In the genomic region with DNA sequence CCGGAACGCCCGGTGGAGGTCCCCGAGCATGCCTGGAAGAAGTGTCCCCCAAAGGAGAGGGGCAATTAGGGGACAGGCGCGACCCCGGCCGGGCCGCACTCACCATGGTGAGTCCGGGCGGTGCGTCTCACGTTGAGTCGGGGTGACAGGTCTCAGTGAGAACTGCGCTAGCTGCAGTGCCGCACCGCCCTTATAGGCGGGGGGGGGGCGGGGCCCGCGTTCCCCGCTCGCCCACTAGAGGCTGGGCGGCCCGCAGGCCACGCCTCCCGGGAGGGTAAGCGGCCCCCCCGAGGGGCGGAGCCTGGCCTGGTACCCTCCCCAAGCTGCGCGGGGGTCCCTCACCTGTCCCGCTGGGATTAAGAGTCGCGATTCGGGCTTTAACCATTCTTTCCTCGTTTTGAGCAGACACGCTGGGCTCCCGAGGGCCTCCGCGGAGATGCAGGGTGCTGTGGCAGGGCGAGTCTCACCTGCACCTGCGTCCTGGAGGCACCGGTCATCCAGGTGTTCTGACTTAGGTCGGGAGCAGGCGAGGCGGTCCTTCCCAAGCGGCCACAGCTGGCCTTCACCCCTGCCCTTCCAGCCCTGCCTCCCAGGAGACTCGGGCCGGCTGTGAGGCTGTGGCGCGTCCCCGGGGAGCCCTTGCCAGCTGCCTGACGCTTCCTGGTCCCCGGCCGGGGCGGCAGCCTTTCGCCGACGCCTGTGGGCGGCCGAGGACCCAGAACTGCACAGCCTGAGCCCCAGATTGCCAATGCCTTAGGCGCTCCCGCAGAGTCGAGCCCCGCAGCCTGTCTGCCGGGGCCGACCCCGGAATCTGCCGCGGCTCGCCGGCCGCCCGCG, we compare ENCODE assay signal across 8 cellular contexts. TPM values are rescaled to one million over a fixed set of nuclear protein-coding genes. Genes with fewer than 3 reads are reported as not detected.
DNase-seq lines count a peak whose midpoint lies in the region; TF ChIP-seq lines count a peak whose summit lies in the region.

A gene (minus strand): TSS at position 166 of the 837 bp plus-strand sequence. CDS start 60 bp downstream, at position 106.

- H3K9me3 Mint-ChIP-seq in Caco-2 (ENCODE audit: unreplicated experiment), result no peaks in the 10 kb centered on the region
- H3K9me3 Mint-ChIP-seq in activated T-cell treated with anti-CD3 and anti-CD28 coated beads, Interleukin-2, amount 50 U/mL, for 24 hours, result no peaks in the 10 kb centered on the region

- H3K79me2 ChIP-seq in PC-9 (ENCODE audit: low read depth), result peaks cover 26% of the 10 kb centered on the region

- POLR2A ChIA-PET in Caco-2 (lab: Charles Lee) (interaction anchor here (0.5 to 1.7 kb wide), 7 partner anchors 9 to 77 kb away, joined by 3 to 5 read pairs (median 4); a partner anchor contains a TSS), PC-9 (lab: Charles Lee; ENCODE audit: unreplicated experiment) (interaction anchor here (0.6 to 1.0 kb wide), 3 partner anchors 15 to 133 kb away, joined by 4 to 9 read pairs (median 8); a partner anchor contains a TSS)

- intact Hi-C loops in Caco-2 (cut with micrococcal nuclease; ENCODE audit: unreplicated experiment), result loop anchor here (1.0 kb wide), 1 partner anchor 25 kb away; a partner anchor contains a TSS
- intact Hi-C loops in PC-9 (cut with micrococcal nuclease; ENCODE audit: unreplicated experiment), result loop anchor here (1.0 kb wide), 2 partner anchors 20 to 25 kb away; a partner anchor contains a TSS

- H3K4me2 ChIP-seq in PC-9, result peak within 1 kb of the TSS; percentile 84

- no peaks in the 10 kb centered on the region for H3K9me2 ChIP-seq in PC-9 (ENCODE audit: insufficient read depth)

- peaks cover 8% of the 10 kb centered on the region for H3K36me3 Mint-ChIP-seq in Caco-2 (ENCODE audit: insufficient read depth, unreplicated experiment)
- peaks cover 47% of the 10 kb centered on the region for H3K36me3 Mint-ChIP-seq in activated T-cell treated with anti-CD3 and anti-CD28 coated beads, Interleukin-2, amount 50 U/mL, for 24 hours (ENCODE audit: low read depth)

- H3K27ac ChIP-seq in PC-9, result peak within 1 kb of the TSS; percentile 43
- H3K27ac ChIP-seq in esophagus (ENCODE audit: low read depth in 2 of 2, low read length in 1 of 2), result peak within 1 kb of the TSS; percentile 90 to 91

- peaks cover 4% of the 10 kb centered on the region for H3K27me3 Mint-ChIP-seq in Caco-2 (ENCODE audit: insufficient read depth, unreplicated experiment)
- no peaks in the 10 kb centered on the region for H3K27me3 Mint-ChIP-seq in activated T-cell treated with anti-CD3 and anti-CD28 coated beads, Interleukin-2, amount 50 U/mL, for 24 hours

- peak within 1 kb of the TSS; percentile 85 for H2AFZ ChIP-seq in PC-9

- H3K27me3 ChIP-seq in Caco-2 (replicated peaks; ENCODE audit: control insufficient read depth, insufficient read depth, low read length), result no peaks in the 10 kb centered on the region
- H3K27me3 ChIP-seq in PC-9 (ENCODE audit: insufficient read depth, low read depth), result no peaks in the 10 kb centered on the region
- H3K27me3 ChIP-seq in esophagus (ENCODE audit: control insufficient read depth in 1 of 2, insufficient read depth in 2 of 2, low read length in 2 of 2), result no peaks in the 10 kb centered on the region

- no peaks in the 10 kb centered on the region for H4K20me1 ChIP-seq in PC-9 (ENCODE audit: insufficient read depth)

- H3K4me1 ChIP-seq in Caco-2 (peaks cover 20% of the 10 kb centered on the region), PC-9 (replicated peaks; ENCODE audit: insufficient read depth) (peaks cover 46% of the 10 kb centered on the region), esophagus (ENCODE audit: control insufficient read depth in 2 of 2, insufficient read depth in 2 of 2, low read length in 1 of 2) (peaks cover 8 to 30% of the 10 kb centered on the region in 2 donors)

- no peaks in the 10 kb centered on the region for H3K9me3 ChIP-seq in Caco-2
- no peaks in the 10 kb centered on the region for H3K9me3 ChIP-seq in PC-9 (ENCODE audit: insufficient read depth, low read depth)
- no peaks in the 10 kb centered on the region for H3K9me3 ChIP-seq in esophagus (ENCODE audit: control insufficient read depth in 2 of 2, insufficient read depth in 1 of 2, low read depth in 1 of 2, low read length in 1 of 2)

- no TSS peak for BruUV-seq in Caco-2 (replicated peaks; lab: Mats Ljungman, UMichigan)
- BruUV-seq in PC-9 (replicated peaks; lab: Mats Ljungman, UMichigan), result no TSS peak

- TF ChIP-seq CTCF in Caco-2 (IDR thresholded peaks at IDR 0.05; ENCODE audit: insufficient read depth in 1 of 2, low read depth in 1 of 2, low read length in 1 of 2, severe bottlenecking in 1 of 2, unreplicated experiment in 1 of 2), result no peak
- TF ChIP-seq CTCF in GM20000 (IDR thresholded peaks at IDR 0.05; ENCODE audit: extremely low read depth, missing control alignments), result no peak
- TF ChIP-seq CTCF in PC-9 (conservative IDR thresholded peaks at IDR 0.05), result no peak

- 0 to 1% methylated on average over 74 to 76 of the region's 76 CpGs for WGBS in esophagus, 2 donors

- H3K27ac Mint-ChIP-seq in Caco-2 (ENCODE audit: unreplicated experiment), result no peak within 1 kb of the TSS
- H3K27ac Mint-ChIP-seq in activated T-cell treated with anti-CD3 and anti-CD28 coated beads, Interleukin-2, amount 50 U/mL, for 24 hours, result peak within 1 kb of the TSS; percentile 99

- CTCF ChIA-PET in Caco-2 (lab: Charles Lee), result interaction anchor here (0.6 to 3.3 kb wide), 6 partner anchors 9 to 47 kb away, joined by 3 to 22 read pairs (median 4); a partner anchor contains a TSS
- CTCF ChIA-PET in PC-9 (lab: Charles Lee), result interaction anchor here (0.6 kb wide), 1 partner anchor 335 kb away, joined by 7 read pairs; no protein-coding TSS in a partner anchor

- H3K4me3 Mint-ChIP-seq in Caco-2 (ENCODE audit: unreplicated experiment), result peak within 1 kb of the TSS; percentile 62
- peak within 1 kb of the TSS; percentile 95 for H3K4me3 Mint-ChIP-seq in activated T-cell treated with anti-CD3 and anti-CD28 coated beads, Interleukin-2, amount 50 U/mL, for 24 hours

- H3K36me3 ChIP-seq in Caco-2 (ENCODE audit: control insufficient read depth, insufficient read depth, low read length) (no peaks in the 10 kb centered on the region; the same call in 1 of the 2 replicates), PC-9 (ENCODE audit: low read depth) (0 out of 2 replicates have a peak, but pooled peaks cover 6% of the 10 kb centered on the region), esophagus (ENCODE audit: control insufficient read depth in 2 of 2, insufficient read depth in 2 of 2, low read length in 1 of 2) (peaks cover 3 to 14% of the 10 kb centered on the region in 2 donors)

- H3K4me1 Mint-ChIP-seq in Caco-2 (ENCODE audit: low read depth, unreplicated experiment), result peaks cover 27% of the 10 kb centered on the region
- peaks cover 59% of the 10 kb centered on the region for H3K4me1 Mint-ChIP-seq in activated T-cell treated with anti-CD3 and anti-CD28 coated beads, Interleukin-2, amount 50 U/mL, for 24 hours (ENCODE audit: low read depth)

- H3K4me3 ChIP-seq in Caco-2 (ENCODE audit: low read depth, low read length) (peak within 1 kb of the TSS; percentile 48), PC-9 (peak within 1 kb of the TSS; percentile 87), esophagus (ENCODE audit: low read depth in 1 of 2, low read length in 2 of 2) (peak within 1 kb of the TSS; percentile 68 to 84)

- peaks cover 28% of the 10 kb centered on the region for H3F3A ChIP-seq in PC-9 (ENCODE audit: insufficient read depth, low read depth)

- DNase-seq in Caco-2, result peak; percentile 81 to 89
- DNase-seq in GM20000 (ENCODE audit: low spot score), result peak; percentile 97
- DNase-seq in HUDEP-2 (lab: John Stamatoyannopoulos, UW; ENCODE audit: unreplicated experiment in 76 of 76), result peak in 74 of 76 experiments; percentile 4 to 85 (median 66)
- DNase-seq in PC-9, result peak; percentile 65 to 87
- peak; percentile 94 for DNase-seq in activated T-cell treated with anti-CD3 and anti-CD28 coated beads, Interleukin-2, amount 50 U/mL, for 24 hours
- DNase-seq in myocyte (ENCODE audit: low read depth), result peak; percentile 81
- peak; percentile 79 to 88 for DNase-seq in stimulated activated CD8-positive, alpha-beta memory T cell treated with anti-CD3 and anti-CD28 coated beads, Interleukin-7, amount 100 ng/mL, for 4 hours (ENCODE audit: low read depth in 2 of 2)

RNA-seq across cellular contexts. Expression of the gene that starts here (rescaled TPM):
- total RNA-seq in Caco-2 (2022) (14.9 and 15.6 TPM in 2 replicates), PC-9 (2021) (118 and 157 TPM in 2 replicates), myocyte (120 and 128 TPM in 2 replicates)
- 100 to 1,000 TPM in 1 of 2 donors, 10 to 100 TPM in 1; 89.0 to 161 TPM for polyA plus RNA-seq in esophagus
- polyA plus RNA-seq in myocyte (2012), result 65.1 TPM

Comparison
In these comparisons a context has a peak if more than half of its experiments do, and no peak if none do; other contexts are left out.
1. Peak in every context shown above with its lines: DNase-seq, H3K4me3 ChIP-seq and H3K27ac ChIP-seq.